ENCODE assay signal across 19 cellular contexts in the genomic region with DNA sequence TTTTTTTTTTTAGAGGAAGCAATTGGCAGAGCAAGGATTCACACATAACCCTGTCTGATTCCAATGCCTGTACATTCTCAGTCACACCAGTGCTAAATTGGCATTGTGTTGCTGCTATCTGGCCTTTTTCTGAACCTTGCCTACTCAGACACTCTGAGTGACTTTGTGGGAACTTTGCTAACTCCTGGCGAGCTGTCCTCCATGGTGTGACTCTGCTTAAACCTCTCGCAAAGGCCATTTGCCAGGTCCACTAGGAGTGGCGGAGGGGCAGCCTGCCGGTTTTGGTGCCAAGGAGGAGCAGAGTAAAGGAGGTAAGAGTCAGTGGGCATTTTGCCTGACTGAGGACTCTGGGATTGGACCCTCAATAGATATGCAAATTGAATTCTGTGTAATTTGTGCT.
"Had no signal": no experiment of that assay in that cellular context is flagged by ENCODE, and none has a peak within 500 bp of the region (broad histone marks: within the 10 kb centered on the region; RNA-seq: fewer than 3 reads in every experiment).

No MANE protein-coding gene starts in this region.

- H3K27ac Mint-ChIP-seq: activated CD4-positive, alpha-beta memory T cell treated with anti-CD3 and anti-CD28 coated beads for 36 hours; activated CD4-positive, alpha-beta T cell treated with anti-CD3 and anti-CD28 coated beads, Interleukin-2, amount 10 ng/mL, durations not matched to agents 7 days and 5 days; activated naive CD4-positive, alpha-beta T cell treated with anti-CD3 and anti-CD28 coated beads, Interleukin-2, amount 10 ng/mL, durations not matched to agents 7 days and 5 days; activated naive CD8-positive, alpha-beta T cell treated with anti-CD3 and anti-CD28 coated beads for 36 hours; activated T-helper 17 cell treated with anti-CD3 and anti-CD28 coated beads, Interleukin-2, amount 50 U/mL, for 72 hours; T-helper 17 cell had no signal

- H3K27me3 ChIP-seq: Peyer's patch had no signal

- H3K36me3 Mint-ChIP-seq: activated CD4-positive, alpha-beta memory T cell treated with anti-CD3 and anti-CD28 coated beads for 36 hours; activated naive CD4-positive, alpha-beta T cell treated with anti-CD3 and anti-CD28 coated beads, Interleukin-2, amount 10 ng/mL, durations not matched to agents 7 days and 5 days; activated naive CD8-positive, alpha-beta T cell treated with anti-CD3 and anti-CD28 coated beads for 36 hours had no signal

- H3K36me3 ChIP-seq: Peyer's patch had no signal

- H3K4me1 Mint-ChIP-seq: activated CD4-positive, alpha-beta T cell treated with anti-CD3 and anti-CD28 coated beads, Interleukin-2, amount 10 ng/mL, durations not matched to agents 7 days and 5 days; activated naive CD4-positive, alpha-beta T cell treated with anti-CD3 and anti-CD28 coated beads, Interleukin-2, amount 10 ng/mL, durations not matched to agents 7 days and 5 days; activated naive CD8-positive, alpha-beta T cell treated with anti-CD3 and anti-CD28 coated beads for 36 hours; activated T-helper 17 cell treated with anti-CD3 and anti-CD28 coated beads, Interleukin-2, amount 50 U/mL, for 72 hours; T-helper 17 cell had no signal

- H3K27me3 Mint-ChIP-seq: activated CD4-positive, alpha-beta memory T cell treated with anti-CD3 and anti-CD28 coated beads for 36 hours; activated CD4-positive, alpha-beta T cell treated with anti-CD3 and anti-CD28 coated beads, Interleukin-2, amount 10 ng/mL, durations not matched to agents 7 days and 5 days; activated naive CD4-positive, alpha-beta T cell treated with anti-CD3 and anti-CD28 coated beads, Interleukin-2, amount 10 ng/mL, durations not matched to agents 7 days and 5 days; activated T-helper 17 cell treated with anti-CD3 and anti-CD28 coated beads, Interleukin-2, amount 50 U/mL, for 72 hours; T-helper 17 cell had no signal

- H3K4me1 ChIP-seq: Peyer's patch had no signal

- DNase-seq: activated CD4-positive, alpha-beta memory T cell treated with anti-CD3 and anti-CD28 coated beads for 36 hours; activated CD4-positive, alpha-beta T cell treated with anti-CD3 and anti-CD28 coated beads, Interleukin-2, amount 10 ng/mL, durations not matched to agents 7 days and 5 days; activated CD4-positive, CD25-positive, alpha-beta regulatory T cell; activated CD8-positive, alpha-beta memory T cell treated with anti-CD3 and anti-CD28 coated beads for 24 hours; activated gamma-delta T cell treated with Interleukin-2 at 50 U/mL for 16 hours; activated naive CD4-positive, alpha-beta T cell treated with anti-CD3 and anti-CD28 coated beads, Interleukin-2, amount 10 ng/mL, durations not matched to agents 7 days and 5 days; activated naive CD8-positive, alpha-beta T cell treated with anti-CD3 and anti-CD28 coated beads for 36 hours; activated T-cell treated with anti-CD3 and anti-CD28 coated beads, Interleukin-2, amount 50 U/mL, for 48 hours; KG1; NCI-H1048; NCI-H187 treated with DMSO at 0.1 percent for 48 hours; NCI-H2081 treated with DMSO at 0.1 percent for 48 hours; NCI-H524 treated with DMSO at 0.1 percent for 48 hours; NK-92 treated with Interleukin-12 subunit alpha and Interleukin-12 subunit beta, amount 100 ng/mL, for 24 hours; Peyer's patch; SIG-M5; T-helper 17 cell had no signal

- H3K9me3 ChIP-seq: Peyer's patch had no signal

- H3K9me3 Mint-ChIP-seq: activated CD4-positive, alpha-beta memory T cell treated with anti-CD3 and anti-CD28 coated beads for 36 hours; activated CD4-positive, alpha-beta T cell treated with anti-CD3 and anti-CD28 coated beads, Interleukin-2, amount 10 ng/mL, durations not matched to agents 7 days and 5 days; activated T-helper 17 cell treated with anti-CD3 and anti-CD28 coated beads, Interleukin-2, amount 50 U/mL, for 72 hours had no signal

- H3K4me3 Mint-ChIP-seq: activated CD4-positive, alpha-beta memory T cell treated with anti-CD3 and anti-CD28 coated beads for 36 hours; activated CD4-positive, alpha-beta T cell treated with anti-CD3 and anti-CD28 coated beads, Interleukin-2, amount 10 ng/mL, durations not matched to agents 7 days and 5 days; activated naive CD4-positive, alpha-beta T cell treated with anti-CD3 and anti-CD28 coated beads, Interleukin-2, amount 10 ng/mL, durations not matched to agents 7 days and 5 days; activated naive CD8-positive, alpha-beta T cell treated with anti-CD3 and anti-CD28 coated beads for 36 hours; activated T-helper 17 cell treated with anti-CD3 and anti-CD28 coated beads, Interleukin-2, amount 50 U/mL, for 72 hours; T-helper 17 cell had no signal

- ATAC-seq: activated T-helper 17 cell treated with anti-CD3 and anti-CD28 coated beads, Interleukin-2, amount 50 U/mL, for 72 hours; T-helper 17 cell had no signal

- H3K4me3 ChIP-seq: Peyer's patch had no signal

- H3K27ac ChIP-seq: Peyer's patch, VCaP had no signal
